In genomic region chr18:49461602-49461977, GRCh38 we compare ENCODE assay signal across 1 cellular context.
TF ChIP-seq lines count a peak whose summit lies in the region.

No MANE protein-coding gene starts in this region.

TF ChIP-seq in GM12891, 5 proteins besides CTCF, POLR2A, EP300 and RAD21:
- TF ChIP-seq POLR2AphosphoS5 (IDR thresholded peaks at IDR 0.05; ENCODE audit: low read depth, low read length), result no peak
- TF ChIP-seq TAF1 (IDR thresholded peaks at IDR 0.05; ENCODE audit: low read depth, low read length), result no peak
- no peak for TF ChIP-seq SPI1 (IDR thresholded peaks at IDR 0.05; ENCODE audit: low read depth, low read length)
- no peak for TF ChIP-seq POU2F2 (IDR thresholded peaks at IDR 0.05; ENCODE audit: low read depth, low read length)
- no peak for TF ChIP-seq PAX5 (IDR thresholded peaks at IDR 0.05; ENCODE audit: insufficient read depth, low read length, severe bottlenecking)
